Comparison of ENCODE assay signal across 8 cellular contexts in the genomic region with DNA sequence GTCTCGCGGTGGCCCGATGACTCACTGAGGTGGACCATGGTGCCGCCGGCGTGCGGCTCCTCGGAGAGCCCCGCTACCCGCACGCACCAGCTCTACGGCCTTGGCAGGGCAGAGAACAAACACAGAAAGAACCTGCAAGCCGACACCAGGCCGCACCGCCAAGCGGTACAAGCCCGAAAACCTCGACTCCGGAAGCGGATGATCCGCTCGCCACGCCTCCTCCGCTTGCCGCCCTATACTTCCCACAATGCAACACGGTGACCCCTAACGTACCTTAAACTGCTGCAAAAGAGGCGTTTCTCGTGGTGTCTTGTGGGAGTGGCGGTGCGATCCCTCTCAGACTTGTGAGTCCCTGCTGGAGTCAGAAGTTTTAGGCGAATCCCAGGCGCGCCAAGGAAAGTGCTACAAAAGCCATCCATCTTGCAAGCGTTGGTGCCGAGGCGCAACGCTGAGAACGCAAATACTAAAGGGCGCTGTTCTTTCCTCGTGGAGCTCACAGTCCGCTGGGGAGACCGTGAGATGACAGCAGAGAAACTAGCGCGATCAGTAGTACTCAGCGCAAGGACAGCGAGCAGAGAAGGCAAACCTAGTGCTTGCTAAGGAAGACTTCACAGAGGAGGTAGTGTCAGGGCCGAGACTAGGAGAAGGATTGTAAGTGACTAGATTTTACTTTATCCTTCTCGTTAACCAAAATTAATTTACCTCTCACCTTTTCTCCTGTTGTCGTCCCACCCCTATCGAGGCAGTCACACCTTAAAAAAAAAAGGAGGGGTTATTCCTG. TPM values are rescaled to one million over a fixed set of nuclear protein-coding genes. Genes with fewer than 3 reads are reported as not detected.
A peak's percentile ranks its signal among the peaks of the same experiment; 100 is the strongest.
DNase-seq lines count a peak whose midpoint lies in the region; TF ChIP-seq lines count a peak whose summit lies in the region.

A gene (minus strand): TSS at position 200 of the 781 bp plus-strand sequence. CDS start 162 bp downstream, at position 38.

- H3K79me2 ChIP-seq in SK-N-SH (ENCODE audit: insufficient read depth) = peaks cover 70% of the 10 kb centered on the region

- peaks cover 39% of the 10 kb centered on the region for H3K4me1 Mint-ChIP-seq in HFFc6 (ENCODE audit: low read depth)

- H3K4me1 ChIP-seq in SK-N-SH (ENCODE audit: control insufficient read depth in 1 of 2, insufficient read depth in 2 of 2, low read depth in 1 of 2, low read length in 1 of 2) (peaks cover 14 to 21% of the 10 kb centered on the region in 2 experiments; a peak in 3 of 4 replicates), suprapubic skin (peaks cover 28% of the 10 kb centered on the region)

- H4K20me1 ChIP-seq in SK-N-SH (ENCODE audit: insufficient read depth) = no peaks in the 10 kb centered on the region

- TF ChIP-seq EP300 in SK-N-SH (IDR thresholded peaks at IDR 0.05; ENCODE audit: borderline replicate concordance in 1 of 2, low read depth in 1 of 2, low read length in 1 of 2) (no peak; a peak in 1 of 4 replicates), suprapubic skin (IDR thresholded peaks at IDR 0.05) (no peak)

- TF ChIP-seq RAD21 in SK-N-SH (IDR thresholded peaks at IDR 0.05; ENCODE audit: low read length) = no peak

- POLR2A ChIA-PET in SK-N-SH (lab: Yijun Ruan, JAX) = interaction anchor here (1.2 to 1.7 kb wide), 3 partner anchors 9 to 395 kb away, joined by 3 to 5 read pairs (median 4); a partner anchor contains a TSS

- H3K36me3 ChIP-seq in SK-N-SH (replicated peaks in 1 of 2; ENCODE audit: control insufficient read depth in 1 of 2, insufficient read depth in 2 of 2, low read length in 1 of 2) (peaks cover 20 to 23% of the 10 kb centered on the region in 2 experiments), suprapubic skin (peaks cover 15% of the 10 kb centered on the region)

- peak within 1 kb of the TSS; percentile 94 for H3K27ac Mint-ChIP-seq in HFFc6

- peak within 1 kb of the TSS; percentile 99 for H3K4me2 ChIP-seq in SK-N-SH

- peaks cover 31% of the 10 kb centered on the region for H3K36me3 Mint-ChIP-seq in HFFc6 (ENCODE audit: low read depth)

- H3K27me3 ChIP-seq in SK-N-SH (ENCODE audit: insufficient read depth) (no peaks in the 10 kb centered on the region), suprapubic skin (no peaks in the 10 kb centered on the region)

- H3K9me3 ChIP-seq in SK-N-SH (no peaks in the 10 kb centered on the region), suprapubic skin (no peaks in the 10 kb centered on the region)

- H3K27me3 Mint-ChIP-seq in HFFc6 (ENCODE audit: insufficient read depth) = no peaks in the 10 kb centered on the region

- TF ChIP-seq POLR2A in suprapubic skin (IDR thresholded peaks at IDR 0.05) = peak in 1 of 2 donors; percentile 66

- CTCF ChIA-PET in SK-N-SH (lab: Yijun Ruan, JAX) = interaction anchor here (0.9 to 2.8 kb wide), 4 partner anchors 12 to 383 kb away, joined by 3 to 17 read pairs (median 4); a partner anchor contains a TSS

- H3F3A ChIP-seq in SK-N-SH (replicated peaks; ENCODE audit: insufficient read depth) = peaks cover 19% of the 10 kb centered on the region

- peak within 1 kb of the TSS; percentile 100 for H3K4me3 Mint-ChIP-seq in HFFc6

- peak within 1 kb of the TSS; percentile 87 to 94 for H3K4me3 ChIP-seq in SK-N-SH (ENCODE audit: low read depth in 2 of 2, low read length in 1 of 2)
- peak within 1 kb of the TSS; percentile 88 for H3K4me3 ChIP-seq in suprapubic skin

- peak within 1 kb of the TSS; percentile 91 for H2AFZ ChIP-seq in SK-N-SH (ENCODE audit: low read depth)

- TF ChIP-seq CTCF in HFFc6 (IDR thresholded peaks at IDR 0.05) = no peak
- no peak for TF ChIP-seq CTCF in SK-N-SH (IDR thresholded peaks at IDR 0.05)
- TF ChIP-seq CTCF in suprapubic skin (IDR thresholded peaks at IDR 0.05) = no peak

- H3K9ac ChIP-seq in SK-N-SH = peak within 1 kb of the TSS; percentile 99

- H3K27ac ChIP-seq in SK-N-SH (ENCODE audit: low read depth in 2 of 2, low read length in 1 of 2) (peak within 1 kb of the TSS; percentile 90 to 93), suprapubic skin (peak within 1 kb of the TSS; percentile 95)

- H3K9me2 ChIP-seq in SK-N-SH = no peaks in the 10 kb centered on the region

- DNase-seq in GM04503 (ENCODE audit: low read depth) = peak; percentile 89
- DNase-seq in HFFc6 = peak; percentile 97
- peak; percentile 91 for DNase-seq in NCI-H1048 (lab: John Stamatoyannopoulos, UW)
- DNase-seq in SK-N-SH = peak; percentile 92
- peak; percentile 92 for DNase-seq in activated naive CD4-positive, alpha-beta T cell treated with anti-CD3 and anti-CD28 coated beads, Interleukin-2, amount 50 U/mL, for 16 hours
- DNase-seq in globus pallidus (ENCODE audit: low spot score) = peak; percentile 93
- peak; percentile 31 to 97 (median 92) for DNase-seq in nucleus accumbens (lab: John Stamatoyannopoulos, UW)
- peak; percentile 96 to 97 for DNase-seq in suprapubic skin (ENCODE audit: low spot score in 2 of 2)

- WGBS in SK-N-SH (ENCODE audit: low lambda C conversion rate) = under 1% methylated on average over 39 of the region's 51 CpGs
- WGBS in suprapubic skin = under 1% methylated on average over 18 of the region's 51 CpGs

- H3K9me3 Mint-ChIP-seq in HFFc6 = no peaks in the 10 kb centered on the region

TF ChIP-seq in SK-N-SH, 30 proteins besides CTCF, POLR2A, EP300 and RAD21 (continues in another document):
- TF ChIP-seq TCF12 (IDR thresholded peaks at IDR 0.05) (peak; percentile 27; the same call in 1 of the 2 replicates), TEAD4 (IDR thresholded peaks at IDR 0.05; ENCODE audit: borderline replicate concordance, insufficient read depth) (0 out of 2 replicates have a peak, but pooled peaks have one; percentile 15), SMC3 (IDR thresholded peaks at IDR 0.05; ENCODE audit: low read depth, low read length) (no peak), MXI1 (IDR thresholded peaks at IDR 0.05; ENCODE audit: low read depth, low read length) (peak; percentile 94; the same call in 1 of the 2 replicates), TAF1 (IDR thresholded peaks at IDR 0.05; ENCODE audit: borderline replicate concordance, low read depth, low read length) (peak; percentile 87), GABPA (IDR thresholded peaks at IDR 0.05; ENCODE audit: low read depth) (peak; percentile 91), YY1 (IDR thresholded peaks at IDR 0.05; ENCODE audit: low read depth) (peak; percentile 64), FOXM1 (IDR thresholded peaks at IDR 0.05; ENCODE audit: low read depth) (no peak), NFIC (IDR thresholded peaks at IDR 0.05; ENCODE audit: borderline replicate concordance) (no peak), RCOR1 (IDR thresholded peaks at IDR 0.05; ENCODE audit: low read length) (peak; percentile 46; the same call in 1 of the 2 replicates), POLR2AphosphoS5 (IDR thresholded peaks at IDR 0.05; ENCODE audit: low read depth, low read length) (peak; percentile 97), EZH2phosphoT487 (IDR thresholded peaks at IDR 0.05; ENCODE audit: borderline replicate concordance, low read depth) (no peak), RXRA (IDR thresholded peaks at IDR 0.05; ENCODE audit: borderline replicate concordance, low read depth) (no peak)
- TF ChIP-seq, protein P1, sequence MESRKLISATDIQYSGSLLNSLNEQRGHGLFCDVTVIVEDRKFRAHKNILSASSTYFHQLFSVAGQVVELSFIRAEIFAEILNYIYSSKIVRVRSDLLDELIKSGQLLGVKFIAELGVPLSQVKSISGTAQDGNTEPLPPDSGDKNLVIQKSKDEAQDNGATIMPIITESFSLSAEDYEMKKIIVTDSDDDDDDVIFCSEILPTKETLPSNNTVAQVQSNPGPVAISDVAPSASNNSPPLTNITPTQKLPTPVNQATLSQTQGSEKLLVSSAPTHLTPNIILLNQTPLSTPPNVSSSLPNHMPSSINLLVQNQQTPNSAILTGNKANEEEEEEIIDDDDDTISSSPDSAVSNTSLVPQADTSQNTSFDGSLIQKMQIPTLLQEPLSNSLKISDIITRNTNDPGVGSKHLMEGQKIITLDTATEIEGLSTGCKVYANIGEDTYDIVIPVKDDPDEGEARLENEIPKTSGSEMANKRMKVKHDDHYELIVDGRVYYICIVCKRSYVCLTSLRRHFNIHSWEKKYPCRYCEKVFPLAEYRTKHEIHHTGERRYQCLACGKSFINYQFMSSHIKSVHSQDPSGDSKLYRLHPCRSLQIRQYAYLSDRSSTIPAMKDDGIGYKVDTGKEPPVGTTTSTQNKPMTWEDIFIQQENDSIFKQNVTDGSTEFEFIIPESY (IDR thresholded peaks at IDR 0.05; ENCODE audit: borderline replicate concordance, low read depth) = peak; percentile 88
- TF ChIP-seq, protein P2, sequence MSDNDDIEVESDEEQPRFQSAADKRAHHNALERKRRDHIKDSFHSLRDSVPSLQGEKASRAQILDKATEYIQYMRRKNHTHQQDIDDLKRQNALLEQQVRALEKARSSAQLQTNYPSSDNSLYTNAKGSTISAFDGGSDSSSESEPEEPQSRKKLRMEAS (IDR thresholded peaks at IDR 0.05; ENCODE audit: low read depth) = peak; percentile 97

RNA-seq across cellular contexts. Expression of the gene that starts here (rescaled TPM):
- total RNA-seq in HFFc6 (2021; fragmentation: NEBNext Ultra II Directional; extraction: Animal tissue kit (Norgen Biotek cat#: 25700)) = 100 to 1,000 TPM; 100 to 140 (median 116) TPM
- 75.5 and 78.0 TPM in 2 replicates for polyA plus RNA-seq in SK-N-SH (2012; rRNA removed)
- polyA plus RNA-seq in SK-N-SH (2012; cell fraction: cytosol; rRNA removed) = 56.0 and 60.3 TPM in 2 replicates
- polyA plus RNA-seq in SK-N-SH (2012; cell fraction: nucleus; rRNA removed) = 45.3 and 61.8 TPM in 2 replicates
- total RNA-seq in suprapubic skin = 10 to 100 TPM; 30.3 to 50.3 (median 43.8) TPM

Comparison
In these comparisons a context has a peak if more than half of its experiments do, and no peak if none do; other contexts are left out.
1. Peak in every context shown above with its lines: DNase-seq, H3K4me3 ChIP-seq and H3K27ac ChIP-seq.